ENCODE assay signal across 26 cellular contexts in the genomic region with DNA sequence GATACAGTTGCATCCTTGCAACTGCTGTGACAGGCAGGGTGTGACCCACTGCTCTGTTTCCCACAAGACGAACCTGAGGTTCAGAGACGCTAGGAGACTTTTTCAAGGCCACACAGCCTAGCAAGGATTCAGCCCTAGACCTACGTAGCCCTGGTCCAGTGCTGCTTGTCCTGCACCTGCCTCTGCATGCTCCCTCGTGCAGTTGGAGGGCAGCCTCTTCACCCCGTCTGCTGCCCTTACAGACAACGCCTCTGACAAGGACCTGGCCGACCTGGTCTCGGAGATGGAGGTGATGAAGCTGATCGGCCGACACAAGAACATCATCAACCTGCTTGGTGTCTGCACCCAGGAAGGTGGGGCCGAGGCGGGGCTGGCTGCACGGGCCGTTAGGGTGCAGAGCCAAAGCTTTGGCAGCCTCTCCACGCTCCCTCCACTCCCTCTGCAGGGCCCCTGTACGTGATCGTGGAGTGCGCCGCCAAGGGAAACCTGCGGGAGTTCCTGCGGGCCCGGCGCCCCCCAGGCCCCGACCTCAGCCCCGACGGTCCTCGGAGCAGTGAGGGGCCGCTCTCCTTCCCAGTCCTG. TPM values are rescaled to one million over a fixed set of nuclear protein-coding genes. Genes with fewer than 3 reads are reported as not detected.
DNase-seq lines count a peak whose midpoint lies in the region; ATAC-seq, FAIRE-seq and TF ChIP-seq lines count a peak whose summit lies in the region.
"Had no signal": no experiment of that assay in that cellular context is flagged by ENCODE, and none has a peak within 500 bp of the region (broad histone marks: within the 10 kb centered on the region; RNA-seq: fewer than 3 reads in every experiment).

No MANE protein-coding gene starts in this region.

- H3K9me3 ChIP-seq in fibroblast of lung (ENCODE audit: control insufficient read depth, insufficient read depth, low read depth, low read length) = no peaks in the 10 kb centered on the region
- no peaks in the 10 kb centered on the region for H3K9me3 ChIP-seq in neural progenitor cell (ENCODE audit: low read depth)
- H3K9me3 ChIP-seq: esophagus muscularis mucosa, thoracic aorta had no signal

- peaks cover 2% of the 10 kb centered on the region for H3K27me3 ChIP-seq in fibroblast of lung (ENCODE audit: control insufficient read depth, insufficient read depth, low read length)
- H3K27me3 ChIP-seq in neural progenitor cell = no peaks in the 10 kb centered on the region

- no peaks in the 10 kb centered on the region for H3F3A ChIP-seq in neural progenitor cell (ENCODE audit: low read depth)

- no peaks in the 10 kb centered on the region for H4K20me1 ChIP-seq in fibroblast of lung (ENCODE audit: control insufficient read depth, extremely low read depth, insufficient read depth, low read length)
- H4K20me1 ChIP-seq in neural progenitor cell (ENCODE audit: low read depth) = no peaks in the 10 kb centered on the region

- TF ChIP-seq POLR2A in GM12891 (IDR thresholded peaks at IDR 0.05; ENCODE audit: low read depth, low read length) (no peak), GM12892 (IDR thresholded peaks at IDR 0.05; ENCODE audit: low read depth, low read length) (no peak)

- TF ChIP-seq CTCF in fibroblast of lung (conservative IDR thresholded peaks at IDR 0.05 in 1 of 2, IDR thresholded peaks at IDR 0.05 in 1 of 2; ENCODE audit: low read depth in 1 of 2, low read length in 2 of 2) (no peak), neural progenitor cell (IDR thresholded peaks at IDR 0.05) (no peak)

- H3K4me3 ChIP-seq in fibroblast of lung (replicated peaks in 1 of 4; ENCODE audit: control extremely low read depth in 1 of 4, insufficient read depth in 1 of 4, low read depth in 3 of 4, low read length in 4 of 4) = no peak overlapping the region
- H3K4me3 ChIP-seq in neural progenitor cell = no peak overlapping the region
- H3K4me3 ChIP-seq: esophagus muscularis mucosa, thoracic aorta had no signal

- no peak overlapping the region for H2AFZ ChIP-seq in fibroblast of lung (ENCODE audit: low read length)
- H2AFZ ChIP-seq in neural progenitor cell (replicated peaks) = no peak overlapping the region

- H3K4me2 ChIP-seq in fibroblast of lung (ENCODE audit: extremely low read depth, insufficient read depth, low read length) (no peak overlapping the region), neural progenitor cell (peak overlapping the region; percentile 47)

- no peak for ATAC-seq in HG03139 (IDR thresholded peaks at IDR 0.05; ENCODE audit: unreplicated experiment)
- ATAC-seq: activated CD8-positive, alpha-beta T cell treated with anti-CD3 and anti-CD28 coated beads, Interleukin-2, amount 10 ng/mL, durations not matched to agents 7 days and 5 days; effector memory CD8-positive, alpha-beta T cell had no signal

- H3K27ac Mint-ChIP-seq in T-helper 2 cell treated with Interferon-gamma antibody and Interleukin-4, amounts not matched to agents 5 μg/mL and 100 μg/mL, for 36 hours = peak overlapping the region; percentile 37
- peak overlapping the region; percentile 65 for H3K27ac Mint-ChIP-seq in neural progenitor cell
- H3K27ac Mint-ChIP-seq: activated CD8-positive, alpha-beta T cell treated with anti-CD3 and anti-CD28 coated beads, Interleukin-2, amount 10 ng/mL, durations not matched to agents 7 days and 5 days; effector memory CD8-positive, alpha-beta T cell had no signal

- H3K27ac ChIP-seq in fibroblast of lung (ENCODE audit: insufficient read depth, low read length) = peak overlapping the region; percentile 57
- peak overlapping the region; percentile 76 for H3K27ac ChIP-seq in neural progenitor cell
- H3K27ac ChIP-seq: 22Rv1, thoracic aorta had no signal

- DNase-seq in T-helper 2 cell treated with Interferon-gamma antibody and Interleukin-4, amounts not matched to agents 5 μg/mL and 100 μg/mL, for 36 hours (ENCODE audit: low spot score) = no peak
- DNase-seq in T-helper 2 cell = no peak
- no peak for DNase-seq in fibroblast of lung (ENCODE audit: low read depth in 2 of 2)
- no peak for DNase-seq in neural progenitor cell (ENCODE audit: low spot score)
- DNase-seq in GM12891 (ENCODE audit: insufficient read length, low spot score) = no peak
- DNase-seq in activated CD4-positive, alpha-beta T cell treated with anti-CD3 and anti-CD28 coated beads for 1 hour = no peak
- no peak for DNase-seq in GM12892 (ENCODE audit: insufficient read length)
- DNase-seq: activated CD4-positive, CD25-positive, alpha-beta regulatory T cell treated with anti-CD3 and anti-CD28 coated beads, Interleukin-2, amount 50 U/mL, for 72 hours; activated CD8-positive, alpha-beta T cell treated with anti-CD3 and anti-CD28 coated beads, Interleukin-2, amount 10 ng/mL, durations not matched to agents 7 days and 5 days; activated gamma-delta T cell treated with Interleukin-2 at 50 U/mL for 16 hours; activated T-cell treated with anti-CD3 and anti-CD28 coated beads for 4 hours; DMS79; effector memory CD8-positive, alpha-beta T cell; islet precursor cell; NCI-H524; NK-92 treated with Interleukin-12 subunit alpha and Interleukin-12 subunit beta, amount 100 ng/mL, for 24 hours; occipital lobe; SIG-M5; stimulated activated CD4-positive, alpha-beta T cell treated with anti-CD3 and anti-CD28 coated beads, Interleukin-4, amount 100 ng/mL, for 4 hours; stimulated activated naive CD4-positive, alpha-beta T cell treated with Interleukin-2 at 50 U/mL for 16 hours had no signal

- no peaks in the 10 kb centered on the region for H3K9me3 Mint-ChIP-seq in T-helper 2 cell treated with Interferon-gamma antibody and Interleukin-4, amounts not matched to agents 5 μg/mL and 100 μg/mL, for 36 hours
- no peaks in the 10 kb centered on the region for H3K9me3 Mint-ChIP-seq in neural progenitor cell
- H3K9me3 Mint-ChIP-seq: brain; effector memory CD8-positive, alpha-beta T cell had no signal

- H3K4me1 ChIP-seq in fibroblast of lung (ENCODE audit: control insufficient read depth, extremely low read depth, insufficient read depth, low read length) (peaks cover 23% of the 10 kb centered on the region), neural progenitor cell (peaks cover 21% of the 10 kb centered on the region)

- H3K36me3 Mint-ChIP-seq in T-helper 2 cell treated with Interferon-gamma antibody and Interleukin-4, amounts not matched to agents 5 μg/mL and 100 μg/mL, for 36 hours (ENCODE audit: low read depth) = no peaks in the 10 kb centered on the region
- no peaks in the 10 kb centered on the region for H3K36me3 Mint-ChIP-seq in neural progenitor cell

- no peaks in the 10 kb centered on the region for H3K4me1 Mint-ChIP-seq in T-helper 2 cell treated with Interferon-gamma antibody and Interleukin-4, amounts not matched to agents 5 μg/mL and 100 μg/mL, for 36 hours (ENCODE audit: low read depth)
- H3K4me1 Mint-ChIP-seq in neural progenitor cell = peaks cover 20% of the 10 kb centered on the region

- no peak overlapping the region for H3K9ac ChIP-seq in fibroblast of lung (ENCODE audit: insufficient read depth, low read length)
- H3K9ac ChIP-seq in neural progenitor cell = no peak overlapping the region

- peaks cover 2% of the 10 kb centered on the region for H3K27me3 Mint-ChIP-seq in T-helper 2 cell treated with Interferon-gamma antibody and Interleukin-4, amounts not matched to agents 5 μg/mL and 100 μg/mL, for 36 hours (ENCODE audit: low read depth)
- H3K27me3 Mint-ChIP-seq in neural progenitor cell (ENCODE audit: insufficient read depth, low read depth) = peaks cover 14% of the 10 kb centered on the region

- H3K36me3 ChIP-seq in fibroblast of lung (ENCODE audit: control insufficient read depth, insufficient read depth, low read length) (peaks cover 9% of the 10 kb centered on the region), neural progenitor cell (no peaks in the 10 kb centered on the region)
- H3K36me3 ChIP-seq: esophagus muscularis mucosa, thoracic aorta had no signal

- H3K79me2 ChIP-seq in fibroblast of lung (ENCODE audit: control insufficient read depth, insufficient read depth, low read length) (no peaks in the 10 kb centered on the region), neural progenitor cell (ENCODE audit: low read depth) (no peaks in the 10 kb centered on the region)

- FAIRE-seq in GM12891 (lab: Jason Lieb, UNC) = no peak
- FAIRE-seq in GM12892 (lab: Jason Lieb, UNC) = no peak
- FAIRE-seq: H54 had no signal

- no peak overlapping the region for H3K4me3 Mint-ChIP-seq in T-helper 2 cell treated with Interferon-gamma antibody and Interleukin-4, amounts not matched to agents 5 μg/mL and 100 μg/mL, for 36 hours
- H3K4me3 Mint-ChIP-seq in neural progenitor cell = no peak overlapping the region
- H3K4me3 Mint-ChIP-seq: activated CD8-positive, alpha-beta T cell treated with anti-CD3 and anti-CD28 coated beads, Interleukin-2, amount 10 ng/mL, durations not matched to agents 7 days and 5 days; brain; effector memory CD8-positive, alpha-beta T cell had no signal

TF ChIP-seq in GM12891, 5 proteins besides CTCF, POLR2A, EP300 and RAD21:
- TF ChIP-seq PAX5 (IDR thresholded peaks at IDR 0.05; ENCODE audit: insufficient read depth, low read length, severe bottlenecking) (no peak), TAF1 (IDR thresholded peaks at IDR 0.05; ENCODE audit: low read depth, low read length) (no peak), POLR2AphosphoS5 (IDR thresholded peaks at IDR 0.05; ENCODE audit: low read depth, low read length) (no peak), POU2F2 (IDR thresholded peaks at IDR 0.05; ENCODE audit: low read depth, low read length) (no peak), SPI1 (IDR thresholded peaks at IDR 0.05; ENCODE audit: low read depth, low read length) (no peak)

RNA-seq across cellular contexts. Expression of a gene that starts 8.5 kb away (rescaled TPM):
- total RNA-seq in fibroblast of lung (12.6 and 13.6 TPM in 2 replicates), neural progenitor cell (ENCODE audit: low replicate concordance) (8.2 and 41.3 TPM in 2 replicates)
- 5.6 and 28.4 TPM in 2 replicates for polyA plus RNA-seq in fibroblast of lung
- 8.9 and 37.5 TPM in 2 replicates for polyA plus RNA-seq in fibroblast of lung (2012)
- polyA minus RNA-seq in fibroblast of lung (ENCODE audit: low replicate concordance) = 12.7 and 60.0 TPM in 2 replicates
- polyA plus RNA-seq in GM12891 (2012; ENCODE audit: low read depth, missing spikeins) = 0.33 TPM
- polyA plus RNA-seq in GM12892 (2012; ENCODE audit: missing spikeins) = 0.45 TPM

RNA-seq across cellular contexts. Expression of a gene that starts 38.4 kb away (rescaled TPM):
- 36.0 and 52.8 TPM in 2 replicates for total RNA-seq in fibroblast of lung
- polyA plus RNA-seq in fibroblast of lung = 16.5 and 19.3 TPM in 2 replicates
- 13.8 and 16.6 TPM in 2 replicates for polyA plus RNA-seq in fibroblast of lung (2012)
- 47.8 and 58.7 TPM in 2 replicates for polyA minus RNA-seq in fibroblast of lung (ENCODE audit: low replicate concordance)
- total RNA-seq in neural progenitor cell (ENCODE audit: low replicate concordance) = 61.3 and 114 TPM in 2 replicates
- polyA plus RNA-seq in GM12891 (2012; ENCODE audit: low read depth, missing spikeins) = 14.9 TPM
- 21.7 TPM for polyA plus RNA-seq in GM12892 (2012; ENCODE audit: missing spikeins)
